Comparison of ENCODE assay signal across 18 cellular contexts in the genomic region with DNA sequence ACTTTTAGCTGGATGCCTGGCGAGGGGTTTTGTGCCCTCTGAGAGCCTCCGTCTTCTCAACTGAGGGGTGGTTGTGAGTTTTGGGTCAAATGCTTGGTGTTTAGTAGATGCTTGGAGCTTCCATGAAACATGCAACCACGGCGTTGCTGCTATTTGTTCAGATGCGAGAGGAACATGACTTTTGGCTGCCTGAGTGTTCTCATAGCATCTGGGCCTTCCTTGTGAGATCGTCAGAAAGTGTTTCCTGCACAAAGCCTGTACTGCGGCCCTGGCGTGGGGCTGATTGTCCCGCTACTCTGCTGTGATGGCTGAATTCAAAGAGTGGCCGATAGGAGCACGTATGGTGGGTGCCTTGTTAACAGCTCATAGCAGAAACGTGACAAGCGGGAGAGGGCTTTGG.
"Had no signal": no experiment of that assay in that cellular context is flagged by ENCODE, and none has a peak within 500 bp of the region (broad histone marks: within the 10 kb centered on the region; RNA-seq: fewer than 3 reads in every experiment).

No MANE protein-coding gene starts in this region.

- H3K9me3 ChIP-seq: gastroesophageal sphincter, mucosa of descending colon, testis had no signal

- H3K27me3 Mint-ChIP-seq: activated CD8-positive, alpha-beta memory T cell treated with anti-CD3 and anti-CD28 coated beads, Interleukin-2, amount 10 ng/mL, durations not matched to agents 7 days and 5 days; stimulated activated naive CD8-positive, alpha-beta T cell treated with anti-CD3 and anti-CD28 coated beads, Interleukin-15, Interleukin-2, amounts not matched to agents 100 ng/mL and 50 ng/mL, for 24 hours had no signal

- DNase-seq: activated CD4-positive, alpha-beta memory T cell treated with anti-CD3 and anti-CD28 coated beads for 36 hours; activated CD8-positive, alpha-beta memory T cell treated with anti-CD3 and anti-CD28 coated beads, Interleukin-2, amount 10 ng/mL, durations not matched to agents 7 days and 5 days; activated naive CD4-positive, alpha-beta T cell treated with anti-CD3 and anti-CD28 coated beads, Interleukin-2, amount 50 U/mL, for 16 hours; activated T-cell treated with anti-CD3 and anti-CD28 coated beads, Interleukin-2, amount 50 U/mL, for 1 hour; effector CD8-positive, alpha-beta T cell; islet precursor cell; mucosa of descending colon; naive thymus-derived CD4-positive, alpha-beta T cell; retina; small intestine; T-helper 1 cell; WERI-Rb-1 had no signal

- H3K36me3 Mint-ChIP-seq: activated CD4-positive, alpha-beta memory T cell treated with anti-CD3 and anti-CD28 coated beads for 36 hours; activated CD8-positive, alpha-beta memory T cell treated with anti-CD3 and anti-CD28 coated beads, Interleukin-2, amount 10 ng/mL, durations not matched to agents 7 days and 5 days; naive thymus-derived CD4-positive, alpha-beta T cell had no signal

- H3K36me3 ChIP-seq: WERI-Rb-1 had no signal

- H3K9me3 Mint-ChIP-seq: activated CD4-positive, alpha-beta memory T cell treated with anti-CD3 and anti-CD28 coated beads for 36 hours; central memory CD8-positive, alpha-beta T cell; stimulated activated naive CD8-positive, alpha-beta T cell treated with anti-CD3 and anti-CD28 coated beads, Interleukin-15, Interleukin-2, amounts not matched to agents 100 ng/mL and 50 ng/mL, for 24 hours had no signal

- H3K4me1 ChIP-seq: gastroesophageal sphincter, testis had no signal

- ATAC-seq: activated CD8-positive, alpha-beta memory T cell treated with anti-CD3 and anti-CD28 coated beads, Interleukin-2, amount 10 ng/mL, durations not matched to agents 7 days and 5 days; naive thymus-derived CD4-positive, alpha-beta T cell; SK-N-SH treated with all-trans-retinoic acid at 6 μM for 48 hours had no signal

- H3K4me3 Mint-ChIP-seq: activated CD4-positive, alpha-beta memory T cell treated with anti-CD3 and anti-CD28 coated beads for 36 hours; activated CD8-positive, alpha-beta memory T cell treated with anti-CD3 and anti-CD28 coated beads, Interleukin-2, amount 10 ng/mL, durations not matched to agents 7 days and 5 days; central memory CD8-positive, alpha-beta T cell; naive thymus-derived CD4-positive, alpha-beta T cell; stimulated activated naive CD8-positive, alpha-beta T cell treated with anti-CD3 and anti-CD28 coated beads, Interleukin-15, Interleukin-2, amounts not matched to agents 100 ng/mL and 50 ng/mL, for 24 hours had no signal

- H3K27ac ChIP-seq: epithelial cell of prostate, WERI-Rb-1 had no signal

- H3K4me3 ChIP-seq: gastroesophageal sphincter, mucosa of descending colon had no signal

- H3K4me1 Mint-ChIP-seq: activated CD8-positive, alpha-beta memory T cell treated with anti-CD3 and anti-CD28 coated beads, Interleukin-2, amount 10 ng/mL, durations not matched to agents 7 days and 5 days; central memory CD8-positive, alpha-beta T cell had no signal

- H3K27ac Mint-ChIP-seq: activated CD4-positive, alpha-beta memory T cell treated with anti-CD3 and anti-CD28 coated beads for 36 hours; activated CD8-positive, alpha-beta memory T cell treated with anti-CD3 and anti-CD28 coated beads, Interleukin-2, amount 10 ng/mL, durations not matched to agents 7 days and 5 days; naive thymus-derived CD4-positive, alpha-beta T cell; stimulated activated naive CD8-positive, alpha-beta T cell treated with anti-CD3 and anti-CD28 coated beads, Interleukin-15, Interleukin-2, amounts not matched to agents 100 ng/mL and 50 ng/mL, for 24 hours had no signal

- H3K27me3 ChIP-seq: gastroesophageal sphincter, testis had no signal
